18 cellular contexts compared by ENCODE assay signal in the genomic region with DNA sequence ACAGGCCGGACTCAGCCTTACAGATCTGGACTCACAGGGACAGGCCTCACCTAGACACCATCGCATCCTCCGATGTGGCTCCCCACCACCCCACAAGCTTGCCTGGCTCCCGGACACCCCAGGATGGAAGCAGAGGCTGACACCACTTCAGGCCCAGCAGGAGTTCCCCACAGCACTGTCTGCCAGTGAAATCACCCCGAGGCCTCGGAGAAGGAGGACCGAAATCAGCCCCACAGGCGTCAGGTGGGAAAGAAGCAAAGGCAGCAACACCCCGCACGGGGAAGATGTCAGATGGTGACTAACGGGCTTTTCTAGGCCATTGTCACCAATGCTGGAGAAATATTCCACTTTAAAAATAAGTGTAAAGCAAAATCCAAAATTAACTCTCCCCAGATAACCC. TPM values are rescaled to one million over a fixed set of nuclear protein-coding genes. Genes with fewer than 3 reads are reported as not detected.
"Had no signal": no experiment of that assay in that cellular context is flagged by ENCODE, and none has a peak within 500 bp of the region (broad histone marks: within the 10 kb centered on the region; RNA-seq: fewer than 3 reads in every experiment).

No MANE protein-coding gene starts in this region.

- H3K27me3 ChIP-seq: testis had no signal

- DNase-seq: central memory CD4-positive, alpha-beta T cell; effector memory CD8-positive, alpha-beta T cell; foreskin keratinocyte; hypothalamus; kidney glomerular epithelial cell; mammary epithelial cell; naive thymus-derived CD4-positive, alpha-beta T cell; nephron progenitor cell; psoas muscle; retina; stimulated activated CD4-positive, alpha-beta T cell treated with anti-CD3 and anti-CD28 coated beads, Interleukin-2, amount 100 ng/mL, for 24 hours; stimulated activated naive CD4-positive, alpha-beta T cell; testis; trophoblast cell had no signal

- H3K9me3 ChIP-seq: psoas muscle, testis had no signal

- H3K4me3 ChIP-seq: psoas muscle, skin epidermis, testis had no signal

- ATAC-seq: effector memory CD8-positive, alpha-beta T cell; foreskin keratinocyte; naive thymus-derived CD4-positive, alpha-beta T cell; psoas muscle; sciatic nerve had no signal

- H3K27ac ChIP-seq: epithelial cell of prostate, foreskin keratinocyte, psoas muscle, skin epidermis had no signal

- H3K4me1 ChIP-seq: foreskin keratinocyte, psoas muscle had no signal

RNA-seq across cellular contexts. Expression of gene ADCY5, which starts 18.6 kb away (rescaled TPM):
- total RNA-seq: mononuclear cell; naive thymus-derived CD4-positive, alpha-beta T cell had no signal
